Comparison of ENCODE assay signal across 1 cellular context in the genomic region with DNA sequence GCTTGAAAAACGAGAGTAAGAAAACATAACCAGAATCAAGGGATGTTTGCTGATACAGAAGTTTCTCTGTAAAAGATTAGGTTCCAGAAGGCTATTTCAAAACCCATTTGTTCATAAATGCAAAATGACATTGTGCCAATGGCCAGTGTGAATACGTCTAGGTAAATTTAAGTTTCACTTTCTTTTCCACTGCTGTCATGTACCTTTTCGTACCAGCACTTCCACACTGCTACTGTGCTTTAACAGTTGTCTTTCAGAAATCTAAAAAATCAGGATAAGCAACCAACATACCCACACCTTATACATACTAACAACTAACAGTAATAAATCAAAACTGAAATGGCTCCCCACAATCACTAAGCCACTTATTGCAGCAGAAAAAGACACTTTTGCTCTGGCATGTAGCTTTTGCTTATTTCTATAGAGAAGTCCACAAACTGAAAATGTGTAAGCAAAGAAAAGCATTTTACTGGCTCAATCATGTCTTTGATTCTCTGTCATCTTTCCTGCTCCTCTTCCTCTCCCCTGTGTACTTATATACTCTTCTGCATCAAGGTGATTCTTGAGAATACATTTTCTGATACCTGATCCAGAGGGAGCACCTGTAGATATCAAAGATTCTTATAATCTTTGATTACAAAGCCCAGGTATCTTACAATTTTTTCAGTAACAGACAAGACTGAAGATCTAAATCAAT.
TF ChIP-seq lines count a peak whose summit lies in the region.

No MANE protein-coding gene starts in this region.

TF ChIP-seq in SK-N-SH, 30 proteins besides CTCF, POLR2A, EP300 and RAD21 (continued from another document):
- TF ChIP-seq, protein P1, sequence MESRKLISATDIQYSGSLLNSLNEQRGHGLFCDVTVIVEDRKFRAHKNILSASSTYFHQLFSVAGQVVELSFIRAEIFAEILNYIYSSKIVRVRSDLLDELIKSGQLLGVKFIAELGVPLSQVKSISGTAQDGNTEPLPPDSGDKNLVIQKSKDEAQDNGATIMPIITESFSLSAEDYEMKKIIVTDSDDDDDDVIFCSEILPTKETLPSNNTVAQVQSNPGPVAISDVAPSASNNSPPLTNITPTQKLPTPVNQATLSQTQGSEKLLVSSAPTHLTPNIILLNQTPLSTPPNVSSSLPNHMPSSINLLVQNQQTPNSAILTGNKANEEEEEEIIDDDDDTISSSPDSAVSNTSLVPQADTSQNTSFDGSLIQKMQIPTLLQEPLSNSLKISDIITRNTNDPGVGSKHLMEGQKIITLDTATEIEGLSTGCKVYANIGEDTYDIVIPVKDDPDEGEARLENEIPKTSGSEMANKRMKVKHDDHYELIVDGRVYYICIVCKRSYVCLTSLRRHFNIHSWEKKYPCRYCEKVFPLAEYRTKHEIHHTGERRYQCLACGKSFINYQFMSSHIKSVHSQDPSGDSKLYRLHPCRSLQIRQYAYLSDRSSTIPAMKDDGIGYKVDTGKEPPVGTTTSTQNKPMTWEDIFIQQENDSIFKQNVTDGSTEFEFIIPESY (IDR thresholded peaks at IDR 0.05; ENCODE audit: borderline replicate concordance, low read depth): no peak
- TF ChIP-seq FOXM1 (IDR thresholded peaks at IDR 0.05; ENCODE audit: low read depth) (no peak), SMC3 (IDR thresholded peaks at IDR 0.05; ENCODE audit: low read depth, low read length) (no peak), RXRA (IDR thresholded peaks at IDR 0.05; ENCODE audit: borderline replicate concordance, low read depth) (no peak), GABPA (IDR thresholded peaks at IDR 0.05; ENCODE audit: low read depth) (no peak), YY1 (IDR thresholded peaks at IDR 0.05; ENCODE audit: low read depth) (no peak), TCF12 (IDR thresholded peaks at IDR 0.05) (no peak), FOXJ3 (CRISPR knock-in tag; IDR thresholded peaks at IDR 0.05) (no peak), GATA2 (CRISPR knock-in tag; IDR thresholded peaks at IDR 0.05) (no peak), PBX3 (IDR thresholded peaks at IDR 0.05) (no peak), FOSL2 (IDR thresholded peaks at IDR 0.05; ENCODE audit: borderline replicate concordance, low read depth) (no peak), CHD2 (IDR thresholded peaks at IDR 0.05; ENCODE audit: low read length, partially characterized antibody) (no peak), TAF1 (IDR thresholded peaks at IDR 0.05; ENCODE audit: borderline replicate concordance, low read depth, low read length) (no peak), RFX5 (IDR thresholded peaks at IDR 0.05; ENCODE audit: low read length) (no peak), TEAD4 (IDR thresholded peaks at IDR 0.05; ENCODE audit: borderline replicate concordance, insufficient read depth) (no peak)
